Comparison of ENCODE assay signal across 8 cellular contexts in genomic region chr13:72839831-72840426, GRCh38. TPM values are rescaled to one million over a fixed set of nuclear protein-coding genes. Genes with fewer than 3 reads are reported as not detected.
DNase-seq lines count a peak whose midpoint lies in the region; ATAC-seq and TF ChIP-seq lines count a peak whose summit lies in the region.

No MANE protein-coding gene starts in this region.

- peak; percentile 70 for TF ChIP-seq CTCF in AG09319 (IDR thresholded peaks at IDR 0.05; ENCODE audit: low read depth, low read length)
- TF ChIP-seq CTCF in WI38 (IDR thresholded peaks at IDR 0.05; ENCODE audit: low read depth, low read length) = peak; percentile 57

- DNase-seq in AG09319 (ENCODE audit: extremely low read depth, low read depth) (no peak), NAMALWA (ENCODE audit: low spot score) (peak; percentile 68)
- DNase-seq in effector memory CD8-positive, alpha-beta T cell = peak in 1 of 3 experiments; percentile 5
- peak in 7 of 9 donors; percentile 3 to 42 (median 24) for DNase-seq in naive thymus-derived CD4-positive, alpha-beta T cell
- no peak for DNase-seq in NK-92 treated with Interleukin-12 subunit alpha and Interleukin-12 subunit beta, amount 100 ng/mL, for 24 hours (lab: John Stamatoyannopoulos, UW)

- intact Hi-C loops in naive thymus-derived CD4-positive, alpha-beta T cell (cut with micrococcal nuclease) = loop anchor here (1.0 kb wide), 2 partner anchors 577 to 868 kb away; no protein-coding TSS in a partner anchor

- peaks cover 23% of the 10 kb centered on the region for H3K36me3 Mint-ChIP-seq in effector memory CD8-positive, alpha-beta T cell (ENCODE audit: insufficient read depth)
- peaks cover 5 to 38% (median 16%) of the 10 kb centered on the region in 5 donors for H3K36me3 Mint-ChIP-seq in naive thymus-derived CD4-positive, alpha-beta T cell

- peaks cover 0 to 5% of the 10 kb centered on the region in 2 donors for H3K4me1 Mint-ChIP-seq in effector memory CD8-positive, alpha-beta T cell (ENCODE audit: low read depth in 2 of 2)
- H3K4me1 Mint-ChIP-seq in naive thymus-derived CD4-positive, alpha-beta T cell = peaks cover 0 to 5% (median 0%) of the 10 kb centered on the region in 7 donors

- H3K27ac ChIP-seq in naive thymus-derived CD4-positive, alpha-beta T cell (ENCODE audit: low read depth, low read length) = no peak overlapping the region

- no peak overlapping the region for H3K4me3 ChIP-seq in WI38 (ENCODE audit: low read depth, low read length)
- H3K4me3 ChIP-seq in naive thymus-derived CD4-positive, alpha-beta T cell (ENCODE audit: low read length) = no peak overlapping the region

- H3K36me3 ChIP-seq in naive thymus-derived CD4-positive, alpha-beta T cell (ENCODE audit: control insufficient read depth in 2 of 3, insufficient read depth in 3 of 3, low read length in 3 of 3) = peaks cover 0 to 11% (median 0%) of the 10 kb centered on the region in 3 experiments

- no peaks in the 10 kb centered on the region for H3K9me3 Mint-ChIP-seq in effector memory CD8-positive, alpha-beta T cell
- peaks cover 0 to 3% (median 0%) of the 10 kb centered on the region in 11 donors for H3K9me3 Mint-ChIP-seq in naive thymus-derived CD4-positive, alpha-beta T cell

- H3K27ac Mint-ChIP-seq in effector memory CD8-positive, alpha-beta T cell = no peak overlapping the region
- H3K27ac Mint-ChIP-seq in naive thymus-derived CD4-positive, alpha-beta T cell = no peak overlapping the region

- H3K27me3 Mint-ChIP-seq in effector memory CD8-positive, alpha-beta T cell = no peaks in the 10 kb centered on the region
- no peaks in the 10 kb centered on the region for H3K27me3 Mint-ChIP-seq in naive thymus-derived CD4-positive, alpha-beta T cell

- H3K9me3 ChIP-seq in naive thymus-derived CD4-positive, alpha-beta T cell (ENCODE audit: control insufficient read depth in 2 of 3, low read length in 3 of 3) = no peaks in the 10 kb centered on the region

- no peak overlapping the region for H3K4me3 Mint-ChIP-seq in effector memory CD8-positive, alpha-beta T cell
- H3K4me3 Mint-ChIP-seq in naive thymus-derived CD4-positive, alpha-beta T cell = no peak overlapping the region

- no peaks in the 10 kb centered on the region for H3K27me3 ChIP-seq in naive thymus-derived CD4-positive, alpha-beta T cell (ENCODE audit: control insufficient read depth in 2 of 2, insufficient read depth in 2 of 2, low read length in 2 of 2)

- CTCF ChIA-PET in naive thymus-derived CD4-positive, alpha-beta T cell (lab: Charles Lee) = interaction anchor here (0.6 to 1.8 kb wide), 4 partner anchors 16 to 871 kb away, joined by 3 to 4 read pairs (median 3); no protein-coding TSS in a partner anchor

- H3K4me1 ChIP-seq in naive thymus-derived CD4-positive, alpha-beta T cell (ENCODE audit: control insufficient read depth in 2 of 2, insufficient read depth in 2 of 2, low read length in 2 of 2) = no peaks in the 10 kb centered on the region

- peak; percentile 82 for ATAC-seq in GM18499 (IDR thresholded peaks at IDR 0.05; ENCODE audit: insufficient read depth, unreplicated experiment)
- peak; percentile 94 for ATAC-seq in HG02678 (IDR thresholded peaks at IDR 0.05; ENCODE audit: unreplicated experiment)
- peak; percentile 60 for ATAC-seq in effector memory CD8-positive, alpha-beta T cell (replicated peaks)
- peak; percentile 71 for ATAC-seq in naive thymus-derived CD4-positive, alpha-beta T cell

- POLR2A ChIA-PET in naive thymus-derived CD4-positive, alpha-beta T cell (lab: Charles Lee) = no interaction called here

RNA-seq across cellular contexts. Expression of gene PIBF1, which starts 58.0 kb away (rescaled TPM):
- 10 to 100 TPM; 27.3 to 40.1 (median 31.6) TPM for total RNA-seq in naive thymus-derived CD4-positive, alpha-beta T cell
- polyA plus RNA-seq in naive thymus-derived CD4-positive, alpha-beta T cell = 10 to 100 TPM; 20.4 to 24.9 TPM

RNA-seq across cellular contexts. Expression of gene DIS3, which starts 58.2 kb away (rescaled TPM):
- 10 to 100 TPM; 24.8 to 44.8 (median 39.2) TPM for total RNA-seq in naive thymus-derived CD4-positive, alpha-beta T cell
- polyA plus RNA-seq in naive thymus-derived CD4-positive, alpha-beta T cell = 10 to 100 TPM; 14.4 to 15.3 TPM

Comparison
In these comparisons a context has a peak if more than half of its experiments do, and no peak if none do; other contexts are left out.
1. DNase-seq: peak in NAMALWA (single experiment) and naive thymus-derived CD4-positive, alpha-beta T cell (7 of 9); none in AG09319 (single experiment) and NK-92 treated with Interleukin-12 subunit alpha and Interleukin-12 subunit beta, amount 100 ng/mL, for 24 hours (single experiment).
2. Peak in every context shown above with its lines, with median percentiles within 50 percentile points of each other: ATAC-seq.